In the genomic region with DNA sequence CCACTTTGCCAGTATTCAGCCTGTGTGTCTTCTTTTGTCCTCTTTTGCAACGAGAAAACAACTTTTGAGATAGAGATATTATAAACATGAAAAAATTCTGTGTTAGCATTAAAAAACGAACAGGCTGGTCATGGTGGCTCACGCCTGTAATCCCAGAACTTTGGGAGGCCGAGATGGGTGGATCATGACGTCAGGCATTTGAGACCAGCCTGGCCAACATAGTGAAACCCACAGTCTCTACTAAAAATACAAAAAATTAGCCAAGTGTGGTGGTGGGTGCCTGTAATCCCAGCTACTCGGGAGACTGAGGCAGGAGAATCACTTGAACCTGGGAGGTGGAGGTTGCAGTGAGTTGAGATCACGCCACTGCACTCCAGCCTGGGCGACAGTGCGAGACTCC, we compare ENCODE assay signal across 3 cellular contexts.
DNase-seq lines count a peak whose midpoint lies in the region; ATAC-seq, FAIRE-seq and TF ChIP-seq lines count a peak whose summit lies in the region.
"Not testable (repeated sequence)": the region's sequence is repeated elsewhere in the genome, so short reads cannot be mapped to it uniquely, and the experiment has no call there.

No MANE protein-coding gene starts in this region.

- not testable (repeated sequence) for H3K27me3 ChIP-seq in adrenal gland; HepG2 (ENCODE audit: control insufficient read depth in 1 of 2, insufficient read depth in 2 of 2, low read length in 2 of 2); testis

- not testable (repeated sequence) for H3K79me2 ChIP-seq in HepG2 (ENCODE audit: insufficient read depth, low read length)

- POLR2A ChIA-PET in HepG2 (lab: Yijun Ruan, JAX), result not testable (repeated sequence)

- not testable (repeated sequence) for H2AFZ ChIP-seq in HepG2 (ENCODE audit: low read length)

- in situ Hi-C loops in HepG2 (cut with HindIII; ENCODE audit: extremely low pct_ligation_motif_present, low pct_unique_long_range_greater_than_20kb), result not testable (repeated sequence)

- not testable (repeated sequence) for H3K9ac ChIP-seq in HepG2 (ENCODE audit: insufficient read depth, low read depth, low read length)

- not testable (repeated sequence) for TF ChIP-seq EP300 in HepG2 (IDR thresholded peaks at IDR 0.05; ENCODE audit: low read depth in 2 of 2, low read length in 2 of 2); HepG2 (CRISPR knock-in tag; IDR thresholded peaks at IDR 0.05; ENCODE audit: borderline replicate concordance)

- H4K20me1 ChIP-seq in HepG2 (ENCODE audit: insufficient read depth, low read length), result not testable (repeated sequence)

- WGBS in adrenal gland, 4 donors, result 85 to 93% (median 90%) methylated on average over 9 of the region's 9 CpGs
- WGBS in HepG2 (ENCODE audit: low lambda C conversion rate), result 34% methylated on average over 9 of the region's 9 CpGs
- 91 to 93% methylated on average over 9 of the region's 9 CpGs for WGBS in testis, 2 donors

- H3K4me3 ChIP-seq in adrenal gland; HepG2 (replicated peaks in 1 of 3; ENCODE audit: insufficient read depth in 1 of 3, low read depth in 2 of 3, low read length in 3 of 3); testis: not testable (repeated sequence)

- not testable (repeated sequence) for H3K36me3 ChIP-seq in adrenal gland (replicated peaks in 1 of 2); HepG2 (replicated peaks in 1 of 2; ENCODE audit: control insufficient read depth in 1 of 2, insufficient read depth in 2 of 2, low read length in 2 of 2); testis (ENCODE audit: low read depth, missing control alignments)

- H3K4me1 ChIP-seq in adrenal gland (replicated peaks in 1 of 2) (peaks cover 29 to 50% of the 10 kb centered on the region in 2 donors), testis (peaks cover 31% of the 10 kb centered on the region)
- not testable (repeated sequence) for H3K4me1 ChIP-seq in HepG2 (ENCODE audit: insufficient read depth, low read length)

- FAIRE-seq in HepG2 (lab: Jason Lieb, UNC), result not testable (repeated sequence)

- H3K4me2 ChIP-seq in HepG2 (ENCODE audit: low read depth, low read length), result not testable (repeated sequence)

- TF ChIP-seq RAD21 in HepG2 (CRISPR knock-in tag; IDR thresholded peaks at IDR 0.05), result not testable (repeated sequence)

- BruUV-seq in HepG2 (replicated peaks; lab: Mats Ljungman, UMichigan), result not testable (repeated sequence)

- H3K9me3 ChIP-seq in adrenal gland (replicated peaks in 1 of 3); HepG2 (ENCODE audit: low read length); testis: not testable (repeated sequence)

- not testable (repeated sequence) for TF ChIP-seq POLR2A in adrenal gland (IDR thresholded peaks at IDR 0.05); HepG2 (IDR thresholded peaks at IDR 0.05; ENCODE audit: insufficient read depth in 1 of 2, low read depth in 2 of 2, low read length in 2 of 2); testis (IDR thresholded peaks at IDR 0.05)

- DNase-seq in adrenal gland; HepG2 (ENCODE audit: low spot score); testis: not testable (repeated sequence)

- H3K27ac ChIP-seq in adrenal gland, result peak overlapping the region in 4 of 5 donors; percentile 65 to 86 (median 74)
- not testable (repeated sequence) for H3K27ac ChIP-seq in HepG2 (ENCODE audit: extremely low read length, insufficient read depth, low read length)
- H3K27ac ChIP-seq in testis, result peak overlapping the region; percentile 46 to 80

- CTCF ChIA-PET in HepG2 (lab: Yijun Ruan, JAX; ENCODE audit: low intra/inter-chr PET ratio, low total read pairs), result not testable (repeated sequence)

- intact Hi-C loops in adrenal gland (cut with DNase I); testis (cut with DNase I; ENCODE audit: low total_unique reads): not testable (repeated sequence)
- intact Hi-C loops in HepG2 (cut with micrococcal nuclease; ENCODE audit: unreplicated experiment), result loop anchor here (10.0 kb wide), 1 partner anchor 101 kb away; no protein-coding TSS in a partner anchor

- not testable (repeated sequence) for ATAC-seq in HepG2

- not testable (repeated sequence) for TF ChIP-seq CTCF in adrenal gland (IDR thresholded peaks at IDR 0.05); HepG2 (CRISPR knock-in tag; IDR thresholded peaks at IDR 0.05); testis (IDR thresholded peaks at IDR 0.05)

TF ChIP-seq in HepG2, 621 proteins besides CTCF, POLR2A, EP300 and RAD21:
- peak; percentile 73 for TF ChIP-seq ATF7 (IDR thresholded peaks at IDR 0.05)
- TF ChIP-seq ATF7, CREB1 (CRISPR knock-in tag; IDR thresholded peaks at IDR 0.05): not testable (repeated sequence)
- TF ChIP-seq CREB1 (IDR thresholded peaks at IDR 0.05), result peak; percentile 72
